8 cellular contexts compared by ENCODE assay signal in the genomic region with DNA sequence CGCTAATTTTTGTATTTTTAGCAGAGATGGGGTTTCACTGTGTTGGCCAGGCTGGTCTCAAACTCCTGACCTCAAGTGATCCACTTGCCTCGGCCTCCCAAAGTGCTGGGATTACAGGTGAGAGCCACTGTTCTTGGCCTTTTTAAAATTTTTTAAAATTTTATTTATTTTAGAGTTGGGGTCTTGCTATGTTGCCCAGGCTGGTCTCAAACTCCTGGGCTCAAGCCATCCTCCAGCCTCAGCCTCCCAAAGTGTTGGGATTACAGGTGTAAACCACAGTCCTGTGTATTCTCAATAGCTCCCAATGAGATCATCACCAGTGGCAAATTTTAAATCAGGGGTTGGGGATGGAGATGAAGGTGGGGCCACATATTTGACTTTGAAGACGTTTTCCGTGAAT. TPM values are rescaled to one million over a fixed set of nuclear protein-coding genes. Genes with fewer than 3 reads are reported as not detected.
DNase-seq lines count a peak whose midpoint lies in the region; ATAC-seq and TF ChIP-seq lines count a peak whose summit lies in the region.
"Not testable (repeated sequence)": the region's sequence is repeated elsewhere in the genome, so short reads cannot be mapped to it uniquely, and the experiment has no call there.

No MANE protein-coding gene starts in this region.

- not testable (repeated sequence) for H3K27me3 Mint-ChIP-seq in activated CD8-positive, alpha-beta memory T cell treated with anti-CD3 and anti-CD28 coated beads, Interleukin-2, amount 10 ng/mL, durations not matched to agents 7 days and 5 days; MCF 10A (ENCODE audit: insufficient read depth, unreplicated experiment); type B pancreatic cell

- BruUV-seq in HCT116 (replicated peaks; lab: Mats Ljungman, UMichigan); Panc1 (replicated peaks; lab: Mats Ljungman, UMichigan); MCF 10A (replicated peaks; lab: Mats Ljungman, UMichigan): not testable (repeated sequence)

- CTCF ChIA-PET in HCT116 (lab: Charles Lee); Panc1 (lab: Charles Lee); activated CD8-positive, alpha-beta memory T cell treated with anti-CD3 and anti-CD28 coated beads, Interleukin-2, amount 10 ng/mL, durations not matched to agents 7 days and 5 days (lab: Charles Lee): not testable (repeated sequence)
- CTCF ChIA-PET in MCF 10A (lab: Yijun Ruan, JAX), result interaction anchor here (0.5 to 1.6 kb wide), 4 partner anchors 31 to 311 kb away, joined by 4 to 5 read pairs (median 4); no protein-coding TSS in a partner anchor

- POLR2A ChIA-PET in HCT116 (lab: Charles Lee), result not testable (repeated sequence)
- POLR2A ChIA-PET in Panc1 (lab: Charles Lee) (interaction anchor here (0.6 kb wide), 1 partner anchor 13 kb away, joined by 4 read pairs; no protein-coding TSS in a partner anchor), MCF 10A (lab: Yijun Ruan, JAX) (interaction anchor here (2.1 to 2.6 kb wide), 3 partner anchors 17 to 412 kb away, joined by 10 to 20 read pairs (median 13); a partner anchor contains a TSS)

- not testable (repeated sequence) for TF ChIP-seq RAD21 in HCT116 (IDR thresholded peaks at IDR 0.05; ENCODE audit: low read depth); neural cell (conservative IDR thresholded peaks at IDR 0.05)

- H3K36me3 ChIP-seq in BLaER1 treated with 17β-estradiol and CSF1 and Interleukin-3, amounts not matched to agents 10 nM and 100 nM, result peaks cover 0 to 12% (median 0%) of the 10 kb centered on the region in 11 experiments; a peak in 6 of 22 replicates
- H3K36me3 ChIP-seq in HCT116 (ENCODE audit: control insufficient read depth in 1 of 2, insufficient read depth in 2 of 2, low read length in 2 of 2); Panc1 (ENCODE audit: control insufficient read depth, insufficient read depth, low read length); hepatocyte (replicated peaks; ENCODE audit: insufficient read depth, low read depth); neural cell (ENCODE audit: insufficient read depth, low read length): not testable (repeated sequence)

- not testable (repeated sequence) for DNase-seq in HCT116 (ENCODE audit: low read depth, low spot score); Panc1 (ENCODE audit: low read depth, low spot score); activated CD8-positive, alpha-beta memory T cell treated with anti-CD3 and anti-CD28 coated beads, Interleukin-2, amount 10 ng/mL, durations not matched to agents 7 days and 5 days; MCF 10A (ENCODE audit: unreplicated experiment); hepatocyte (ENCODE audit: low spot score); type B pancreatic cell (ENCODE audit: extremely low spot score, unreplicated experiment)

- ATAC-seq in HCT116; Panc1; activated CD8-positive, alpha-beta memory T cell treated with anti-CD3 and anti-CD28 coated beads, Interleukin-2, amount 10 ng/mL, durations not matched to agents 7 days and 5 days: not testable (repeated sequence)

- TF ChIP-seq CTCF in HCT116 (IDR thresholded peaks at IDR 0.05 in 2 of 3, conservative IDR thresholded peaks at IDR 0.05 in 1 of 3; ENCODE audit: borderline replicate concordance in 1 of 3, insufficient read depth in 1 of 3, low read depth in 2 of 3, low read length in 2 of 3); Panc1 (IDR thresholded peaks at IDR 0.05); MCF 10A (IDR thresholded peaks at IDR 0.05; ENCODE audit: unreplicated experiment); hepatocyte (IDR thresholded peaks at IDR 0.05; ENCODE audit: poor library complexity); neural cell (IDR thresholded peaks at IDR 0.05; ENCODE audit: poor library complexity, severe bottlenecking); type B pancreatic cell (conservative IDR thresholded peaks at IDR 0.05): not testable (repeated sequence)

- H3F3A ChIP-seq in neural cell (ENCODE audit: insufficient read depth, low read length, poor library complexity, severe bottlenecking), result not testable (repeated sequence)

- H3K36me3 Mint-ChIP-seq in activated CD8-positive, alpha-beta memory T cell treated with anti-CD3 and anti-CD28 coated beads, Interleukin-2, amount 10 ng/mL, durations not matched to agents 7 days and 5 days, result not testable (repeated sequence)
- H3K36me3 Mint-ChIP-seq in MCF 10A (ENCODE audit: insufficient read depth, unreplicated experiment) (peaks cover 17% of the 10 kb centered on the region), type B pancreatic cell (peaks cover 17% of the 10 kb centered on the region)

- peaks cover 25% of the 10 kb centered on the region for H3K4me1 Mint-ChIP-seq in activated CD8-positive, alpha-beta memory T cell treated with anti-CD3 and anti-CD28 coated beads, Interleukin-2, amount 10 ng/mL, durations not matched to agents 7 days and 5 days
- peaks cover 10% of the 10 kb centered on the region for H3K4me1 Mint-ChIP-seq in MCF 10A (ENCODE audit: insufficient read depth, unreplicated experiment)
- H3K4me1 Mint-ChIP-seq in type B pancreatic cell (ENCODE audit: unreplicated experiment), result peaks cover 20% of the 10 kb centered on the region

- peak overlapping the region; percentile 16 for H3K4me3 Mint-ChIP-seq in activated CD8-positive, alpha-beta memory T cell treated with anti-CD3 and anti-CD28 coated beads, Interleukin-2, amount 10 ng/mL, durations not matched to agents 7 days and 5 days
- peak overlapping the region; percentile 99 for H3K4me3 Mint-ChIP-seq in MCF 10A (ENCODE audit: unreplicated experiment)
- H3K4me3 Mint-ChIP-seq in type B pancreatic cell, result peak overlapping the region; percentile 93

- not testable (repeated sequence) for H2AFZ ChIP-seq in HCT116 (ENCODE audit: low read depth, low read length, poor library complexity, severe bottlenecking); hepatocyte; neural cell (ENCODE audit: low read depth, low read length)

- intact Hi-C loops in HCT116 (cut with micrococcal nuclease) (loop anchor here (5.0 to 10.0 kb wide), 2 partner anchors 109 to 431 kb away; a partner anchor contains a TSS), Panc1 (cut with micrococcal nuclease; ENCODE audit: unreplicated experiment) (loop anchor here (10.0 kb wide), 2 partner anchors 191 to 311 kb away; no protein-coding TSS in a partner anchor), MCF 10A (cut with micrococcal nuclease) (loop anchor here (5.0 kb wide), 1 partner anchor 309 kb away; no protein-coding TSS in a partner anchor)

- in situ Hi-C loops in Panc1 (cut with HindIII; ENCODE audit: low pct_unique_long_range_greater_than_20kb, low sequenced_read_pairs), result not testable (repeated sequence)

- H4K20me1 ChIP-seq in BLaER1 treated with 17β-estradiol and CSF1 and Interleukin-3, amounts not matched to agents 10 nM and 100 nM, result peaks cover 0 to 21% (median 16%) of the 10 kb centered on the region in 11 experiments; a peak in 16 of 22 replicates
- H4K20me1 ChIP-seq in HCT116 (ENCODE audit: insufficient read depth); neural cell (ENCODE audit: insufficient read depth): not testable (repeated sequence)
- peaks cover 12% of the 10 kb centered on the region for H4K20me1 ChIP-seq in hepatocyte (ENCODE audit: insufficient read depth, poor library complexity, severe bottlenecking)

- not testable (repeated sequence) for H3K27me3 ChIP-seq in BLaER1 treated with 17β-estradiol and CSF1 and Interleukin-3, amounts not matched to agents 10 nM and 100 nM; HCT116 (ENCODE audit: insufficient read depth, low read length); Panc1 (ENCODE audit: control insufficient read depth, insufficient read depth, low read length); hepatocyte; neural cell (ENCODE audit: insufficient read depth, low read depth, low read length)

- H3K9me3 ChIP-seq in BLaER1 treated with 17β-estradiol and CSF1 and Interleukin-3, amounts not matched to agents 10 nM and 100 nM (replicated peaks in 1 of 11); HCT116 (ENCODE audit: control insufficient read depth in 1 of 2, insufficient read depth in 1 of 2, low read depth in 1 of 2, low read length in 2 of 2); Panc1 (ENCODE audit: control insufficient read depth, insufficient read depth, low read depth, low read length); hepatocyte (ENCODE audit: low read depth); neural cell (ENCODE audit: low read length): not testable (repeated sequence)

- not testable (repeated sequence) for TF ChIP-seq POLR2A in HCT116 (IDR thresholded peaks at IDR 0.05; ENCODE audit: borderline replicate concordance, extremely low read depth, insufficient read depth, insufficient read length)

- H3K9me3 Mint-ChIP-seq in activated CD8-positive, alpha-beta memory T cell treated with anti-CD3 and anti-CD28 coated beads, Interleukin-2, amount 10 ng/mL, durations not matched to agents 7 days and 5 days (ENCODE audit: low read depth); MCF 10A (ENCODE audit: unreplicated experiment); type B pancreatic cell: not testable (repeated sequence)

- peaks cover 28 to 41% (median 38%) of the 10 kb centered on the region in 10 experiments for H3K4me1 ChIP-seq in BLaER1 treated with 17β-estradiol and CSF1 and Interleukin-3, amounts not matched to agents 10 nM and 100 nM
- peaks cover 12 to 33% of the 10 kb centered on the region in 2 experiments for H3K4me1 ChIP-seq in HCT116 (ENCODE audit: control insufficient read depth in 1 of 2, insufficient read depth in 2 of 2, low read length in 2 of 2)
- peaks cover 13% of the 10 kb centered on the region; the same call in 1 of the 2 replicates for H3K4me1 ChIP-seq in Panc1 (ENCODE audit: control insufficient read depth, insufficient read depth, low read length)
- H3K4me1 ChIP-seq in hepatocyte (ENCODE audit: insufficient read depth), result peaks cover 13% of the 10 kb centered on the region

- H3K27ac Mint-ChIP-seq in activated CD8-positive, alpha-beta memory T cell treated with anti-CD3 and anti-CD28 coated beads, Interleukin-2, amount 10 ng/mL, durations not matched to agents 7 days and 5 days; MCF 10A (ENCODE audit: low read depth, unreplicated experiment): not testable (repeated sequence)
- H3K27ac Mint-ChIP-seq in type B pancreatic cell, result peak overlapping the region; percentile 98

- WGBS in hepatocyte (ENCODE audit: low lambda C conversion rate, missing lambda C conversion rate), result 96% methylated on average over 4 of the region's 4 CpGs

- peaks cover 37% of the 10 kb centered on the region for H3K79me2 ChIP-seq in HCT116 (ENCODE audit: insufficient read depth, low read length)
- peaks cover 35% of the 10 kb centered on the region for H3K79me2 ChIP-seq in hepatocyte
- peaks cover 20% of the 10 kb centered on the region for H3K79me2 ChIP-seq in neural cell (replicated peaks; ENCODE audit: insufficient read depth, low read length)

- not testable (repeated sequence) for H3K27ac ChIP-seq in BLaER1 treated with 17β-estradiol and CSF1 and Interleukin-3, amounts not matched to agents 10 nM and 100 nM; HCT116 (ENCODE audit: low read depth, low read length); hepatocyte; neural cell (ENCODE audit: low read length)
- peak overlapping the region; percentile 54; the same call in 1 of the 2 replicates for H3K27ac ChIP-seq in Panc1 (ENCODE audit: low read length)

- peak overlapping the region in 8 of 11 experiments; percentile 77 to 99 (median 90); a peak in 10 of 22 replicates for H3K4me2 ChIP-seq in BLaER1 treated with 17β-estradiol and CSF1 and Interleukin-3, amounts not matched to agents 10 nM and 100 nM
- H3K4me2 ChIP-seq in HCT116 (ENCODE audit: low read length) (peak overlapping the region; percentile 94), hepatocyte (peak overlapping the region; percentile 88)
- not testable (repeated sequence) for H3K4me2 ChIP-seq in neural cell (ENCODE audit: low read length)

- RAD21 ChIA-PET in HCT116 (lab: Charles Lee; ENCODE audit: low non-redundant PET in 1 of 2, low total read pairs in 2 of 2, uncharacterized antibody in 2 of 2, unreplicated experiment in 2 of 2), result not testable (repeated sequence)

- not testable (repeated sequence) for H3K9me2 ChIP-seq in HCT116 (ENCODE audit: insufficient read depth); hepatocyte (replicated peaks; ENCODE audit: insufficient read depth); neural cell (ENCODE audit: insufficient read depth, low read length)

- TF ChIP-seq EP300 in neural cell (conservative IDR thresholded peaks at IDR 0.05; ENCODE audit: poor library complexity, severe bottlenecking), result not testable (repeated sequence)

- 0 out of 20 replicates have a peak overlapping the region, but pooled peaks of 1 of the 10 experiments have one; percentile 83 for H3K4me3 ChIP-seq in BLaER1 treated with 17β-estradiol and CSF1 and Interleukin-3, amounts not matched to agents 10 nM and 100 nM
- H3K4me3 ChIP-seq in HCT116 (replicated peaks in 1 of 2; ENCODE audit: low read depth in 1 of 2, low read length in 2 of 2) (0 out of 4 replicates have a peak overlapping the region, but pooled peaks of 1 of the 2 experiments have one; percentile 84), neural cell (ENCODE audit: low read length) (peak overlapping the region; percentile 95)
- not testable (repeated sequence) for H3K4me3 ChIP-seq in Panc1 (ENCODE audit: low read depth in 2 of 2, low read length in 2 of 2); hepatocyte

- not testable (repeated sequence) for H3K9ac ChIP-seq in BLaER1 treated with 17β-estradiol and CSF1 and Interleukin-3, amounts not matched to agents 10 nM and 100 nM; HCT116 (ENCODE audit: low read length); neural cell (ENCODE audit: low read length)

RNA-seq across cellular contexts. Expression of a gene that starts 2.1 kb away (rescaled TPM):
- total RNA-seq in HCT116 (2021; ENCODE audit: unreplicated experiment), result 74.0 TPM
- 29.5 and 32.8 TPM in 2 replicates for polyA plus RNA-seq in HCT116 (2012)
- 76.9 TPM for total RNA-seq in Panc1 (2021; ENCODE audit: unreplicated experiment)
- polyA plus RNA-seq in Panc1 (2012; ENCODE audit: insufficient read length), result 41.0 TPM
- 10 to 100 TPM; 51.3 to 92.8 TPM for total RNA-seq in activated CD8-positive, alpha-beta memory T cell treated with anti-CD3 and anti-CD28 coated beads, Interleukin-2, amount 10 ng/mL, durations not matched to agents 7 days and 5 days
- 75.1 and 80.9 TPM in 2 replicates for total RNA-seq in MCF 10A (2022)
- 119 and 145 TPM in 2 replicates for total RNA-seq in hepatocyte
- polyA plus RNA-seq in hepatocyte, result 46.7 and 59.8 TPM in 2 replicates
- 278 and 282 TPM in 2 replicates for polyA plus RNA-seq in neural cell
- 299 and 322 TPM in 2 replicates for polyA minus RNA-seq in neural cell
- 98.6 and 107 TPM in 2 replicates for total RNA-seq in type B pancreatic cell (ENCODE audit: low replicate concordance)

Comparison
In these comparisons a context has a peak if more than half of its experiments do, and no peak if none do; other contexts are left out.
1. H3K4me3 Mint-ChIP-seq: peak in every context shown above with its lines; median percentile 99 in MCF 10A; 93 in type B pancreatic cell; 16 in activated CD8-positive, alpha-beta memory T cell treated with anti-CD3 and anti-CD28 coated beads, Interleukin-2, amount 10 ng/mL, durations not matched to agents 7 days and 5 days.